In genomic region chr1:3075666-3076387, GRCh38 we compare ENCODE assay signal across 21 cellular contexts. TPM values are rescaled to one million over a fixed set of nuclear protein-coding genes. Genes with fewer than 3 reads are reported as not detected.
"Had no signal": no experiment of that assay in that cellular context is flagged by ENCODE, and none has a peak within 500 bp of the region (broad histone marks: within the 10 kb centered on the region; RNA-seq: fewer than 3 reads in every experiment).

No MANE protein-coding gene starts in this region.

- H3K36me3 ChIP-seq: heart left ventricle, neutrophil had no signal

- H3K27ac ChIP-seq: foreskin keratinocyte, neutrophil, parathyroid adenoma had no signal

- H3K4me3 Mint-ChIP-seq: activated CD4-positive, alpha-beta memory T cell treated with anti-CD3 and anti-CD28 coated beads for 36 hours; activated T-cell treated with anti-CD3 and anti-CD28 coated beads, Interleukin-2, amount 50 U/mL, for 24 hours; dendritic cell treated with granulocyte-macrophage colony-stimulating factor and Interleukin-4, amounts not matched to agents 40 ng/mL and 50 ng/mL, for 4 days; immature natural killer cell; naive thymus-derived CD4-positive, alpha-beta T cell; stimulated activated naive B cell treated with anti-CD40 and anti-IgM and Interleukin-4, amounts not matched to agents 10 μg/mL and 1 μg/mL and 100 μg/mL, for 72 hours had no signal

- H3K9me3 ChIP-seq: heart left ventricle, mucosa of descending colon, neutrophil had no signal

- H3K36me3 Mint-ChIP-seq: activated CD4-positive, alpha-beta memory T cell treated with anti-CD3 and anti-CD28 coated beads for 36 hours; immature natural killer cell; naive thymus-derived CD4-positive, alpha-beta T cell; stimulated activated naive B cell treated with anti-CD40 and anti-IgM and Interleukin-4, amounts not matched to agents 10 μg/mL and 1 μg/mL and 100 μg/mL, for 72 hours had no signal

- H3K9me3 Mint-ChIP-seq: activated CD4-positive, alpha-beta memory T cell treated with anti-CD3 and anti-CD28 coated beads for 36 hours; activated T-cell treated with anti-CD3 and anti-CD28 coated beads, Interleukin-2, amount 50 U/mL, for 24 hours; dendritic cell treated with granulocyte-macrophage colony-stimulating factor and Interleukin-4, amounts not matched to agents 40 ng/mL and 50 ng/mL, for 4 days; immature natural killer cell; naive thymus-derived CD4-positive, alpha-beta T cell; stimulated activated naive B cell treated with anti-CD40 and anti-IgM and Interleukin-4, amounts not matched to agents 10 μg/mL and 1 μg/mL and 100 μg/mL, for 72 hours had no signal

- H3K4me3 ChIP-seq: heart left ventricle, mucosa of descending colon had no signal

- H3K9ac ChIP-seq: parathyroid adenoma had no signal

- DNase-seq: activated CD4-positive, alpha-beta memory T cell treated with anti-CD3 and anti-CD28 coated beads for 36 hours; activated effector memory CD4-positive, alpha-beta T cell treated with Interleukin-2 at 50 U/mL for 16 hours; activated naive CD4-positive, alpha-beta T cell treated with anti-CD3 and anti-CD28 coated beads, Interleukin-2, amount 50 U/mL, for 16 hours; activated T-cell treated with anti-CD3 and anti-CD28 coated beads, Interleukin-2, amount 50 U/mL, for 24 hours; cerebellar nuclear complex; effector memory CD4-positive, alpha-beta T cell; foreskin keratinocyte; heart left ventricle; immature natural killer cell; mucosa of descending colon; naive thymus-derived CD4-positive, alpha-beta T cell; stimulated activated CD4-positive, alpha-beta T cell treated with anti-CD3 and anti-CD28 coated beads, Interleukin-4, amount 100 ng/mL, for 1 hour; stimulated activated naive B cell treated with anti-CD40 and anti-IgM and Interleukin-4, amounts not matched to agents 10 μg/mL and 1 μg/mL and 100 μg/mL, for 72 hours; T-helper 9 cell had no signal

- H3K4me1 ChIP-seq: foreskin keratinocyte, parathyroid adenoma had no signal

- H3K27ac Mint-ChIP-seq: activated CD4-positive, alpha-beta memory T cell treated with anti-CD3 and anti-CD28 coated beads for 36 hours; activated T-cell treated with anti-CD3 and anti-CD28 coated beads, Interleukin-2, amount 50 U/mL, for 24 hours; dendritic cell treated with granulocyte-macrophage colony-stimulating factor and Interleukin-4, amounts not matched to agents 40 ng/mL and 50 ng/mL, for 4 days; immature natural killer cell; naive thymus-derived CD4-positive, alpha-beta T cell; stimulated activated naive B cell treated with anti-CD40 and anti-IgM and Interleukin-4, amounts not matched to agents 10 μg/mL and 1 μg/mL and 100 μg/mL, for 72 hours had no signal

RNA-seq across cellular contexts. Expression of gene PRDM16, which starts 6.8 kb away (rescaled TPM):
- total RNA-seq: activated CD4-positive, alpha-beta memory T cell treated with anti-CD3 and anti-CD28 coated beads for 36 hours had no signal
- polyA plus RNA-seq: naive thymus-derived CD4-positive, alpha-beta T cell had no signal

RNA-seq across cellular contexts. Expression of gene ACTRT2, which starts 54.6 kb away (rescaled TPM):
- total RNA-seq: activated CD4-positive, alpha-beta memory T cell treated with anti-CD3 and anti-CD28 coated beads for 36 hours; foreskin keratinocyte; heart left ventricle; left lobe of liver; mucosa of descending colon; naive thymus-derived CD4-positive, alpha-beta T cell; renal cortical epithelial cell; urinary bladder had no signal
- polyA plus RNA-seq: adipose tissue; foreskin keratinocyte; heart left ventricle; immature natural killer cell; naive thymus-derived CD4-positive, alpha-beta T cell; urinary bladder had no signal
